Comparison of ENCODE assay signal across 26 cellular contexts in the genomic region with DNA sequence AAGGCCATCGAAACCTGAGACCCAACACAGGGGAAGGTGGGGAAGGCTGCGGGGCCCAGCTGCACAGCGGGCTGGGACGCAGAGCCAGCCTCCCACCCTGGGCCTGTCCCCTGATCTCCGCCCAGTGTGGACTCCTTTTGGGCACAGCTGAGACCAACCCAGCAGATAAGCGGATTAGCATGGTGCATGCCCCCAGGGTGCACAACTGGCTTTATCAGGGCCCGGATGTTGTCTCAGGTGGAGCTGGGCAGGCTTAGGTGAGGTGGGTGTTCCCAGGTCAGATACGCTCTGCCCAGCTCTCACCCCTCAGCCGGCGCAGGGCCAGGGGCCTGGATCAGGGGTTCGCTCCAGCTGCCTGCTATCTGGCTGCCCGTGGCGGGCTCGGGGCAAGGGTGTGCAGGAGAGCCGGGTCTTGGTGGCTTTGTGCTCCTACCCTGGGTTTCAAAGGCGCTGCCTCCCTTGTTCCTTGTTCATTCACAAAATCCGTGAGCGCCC. TPM values are rescaled to one million over a fixed set of nuclear protein-coding genes. Genes with fewer than 3 reads are reported as not detected.
DNase-seq lines count a peak whose midpoint lies in the region; ATAC-seq and TF ChIP-seq lines count a peak whose summit lies in the region.
"Had no signal": no experiment of that assay in that cellular context is flagged by ENCODE, and none has a peak within 500 bp of the region (broad histone marks: within the 10 kb centered on the region; RNA-seq: fewer than 3 reads in every experiment).

No MANE protein-coding gene starts in this region.

- ATAC-seq in activated CD8-positive, alpha-beta memory T cell treated with anti-CD3 and anti-CD28 coated beads, Interleukin-2, amount 10 ng/mL, durations not matched to agents 7 days and 5 days: no peak
- ATAC-seq in esophagus mucosa: no peak

- no peak for TF ChIP-seq CTCF in GM13977 (IDR thresholded peaks at IDR 0.05; ENCODE audit: extremely low read depth, insufficient read depth, missing control alignments)
- no peak for TF ChIP-seq CTCF in endodermal cell (conservative IDR thresholded peaks at IDR 0.05)
- no peak for TF ChIP-seq CTCF in sigmoid colon (IDR thresholded peaks at IDR 0.05)
- TF ChIP-seq CTCF in GM10266 (IDR thresholded peaks at IDR 0.05; ENCODE audit: control insufficient read depth, insufficient read depth, low read depth, missing control alignments): no peak

- CTCF ChIA-PET in activated CD8-positive, alpha-beta memory T cell treated with anti-CD3 and anti-CD28 coated beads, Interleukin-2, amount 10 ng/mL, durations not matched to agents 7 days and 5 days (lab: Charles Lee): no interaction called here

- peak; percentile 13 for DNase-seq in activated CD8-positive, alpha-beta memory T cell treated with anti-CD3 and anti-CD28 coated beads, Interleukin-2, amount 50 U/mL, for 4 hours
- no peak for DNase-seq in activated CD8-positive, alpha-beta memory T cell treated with anti-CD3 and anti-CD28 coated beads, Interleukin-2, amount 10 ng/mL, durations not matched to agents 7 days and 5 days
- DNase-seq in GM13977 (ENCODE audit: low spot score): peak; percentile 18
- peak; percentile 54 for DNase-seq in endodermal cell
- peak; percentile 60 for DNase-seq in sigmoid colon
- no peak for DNase-seq in GM10266 (ENCODE audit: extremely low spot score)
- DNase-seq in UCSD-AML1 (lab: John Stamatoyannopoulos, UW; ENCODE audit: unreplicated experiment): no peak
- DNase-seq: activated CD4-positive, alpha-beta T cell treated with anti-CD3 and anti-CD28 coated beads, Interleukin-2, amount 50 U/mL, for 4 hours; activated T-cell treated with anti-CD3 and anti-CD28 coated beads, Interleukin-2, amount 50 U/mL, for 48 hours; DMS 273 treated with DMSO at 0.1 percent for 48 hours; GDM1; MM.1S; NCI-H1436; SIG-M5; stimulated activated CD4-positive, alpha-beta T cell treated with anti-CD3 and anti-CD28 coated beads, Interleukin-4, amount 100 ng/mL, for 24 hours; uterus had no signal

- in situ Hi-C loops in GM13977 (cut with MboI; ENCODE audit: low pct_unique_long_range_greater_than_20kb, low sequenced_read_pairs, unreplicated experiment): no loop called here

- H3K9ac ChIP-seq in endodermal cell (ENCODE audit: extremely low read depth, low read length, poor library complexity, severe bottlenecking): no peak overlapping the region
- H3K9ac ChIP-seq: BLaER1 had no signal

- no peaks in the 10 kb centered on the region for H3K27me3 Mint-ChIP-seq in activated CD8-positive, alpha-beta memory T cell treated with anti-CD3 and anti-CD28 coated beads, Interleukin-2, amount 10 ng/mL, durations not matched to agents 7 days and 5 days
- peaks cover 8% of the 10 kb centered on the region for H3K27me3 Mint-ChIP-seq in endodermal cell (ENCODE audit: insufficient read depth)

- no peaks in the 10 kb centered on the region for H3K36me3 ChIP-seq in endodermal cell (ENCODE audit: control insufficient read depth, insufficient read depth, low read length)
- no peaks in the 10 kb centered on the region for H3K36me3 ChIP-seq in sigmoid colon
- H3K36me3 ChIP-seq: BLaER1, heart left ventricle, uterus had no signal

- H3K27ac Mint-ChIP-seq in activated CD8-positive, alpha-beta memory T cell treated with anti-CD3 and anti-CD28 coated beads, Interleukin-2, amount 10 ng/mL, durations not matched to agents 7 days and 5 days: no peak overlapping the region
- no peak overlapping the region for H3K27ac Mint-ChIP-seq in endodermal cell
- H3K27ac Mint-ChIP-seq: activated naive CD8-positive, alpha-beta T cell had no signal

- no peaks in the 10 kb centered on the region for H3K36me3 Mint-ChIP-seq in activated CD8-positive, alpha-beta memory T cell treated with anti-CD3 and anti-CD28 coated beads, Interleukin-2, amount 10 ng/mL, durations not matched to agents 7 days and 5 days
- no peaks in the 10 kb centered on the region for H3K36me3 Mint-ChIP-seq in endodermal cell (ENCODE audit: low read depth)

- H3K4me1 Mint-ChIP-seq in activated CD8-positive, alpha-beta memory T cell treated with anti-CD3 and anti-CD28 coated beads, Interleukin-2, amount 10 ng/mL, durations not matched to agents 7 days and 5 days: no peaks in the 10 kb centered on the region
- no peaks in the 10 kb centered on the region for H3K4me1 Mint-ChIP-seq in endodermal cell

- no peaks in the 10 kb centered on the region for H3K4me1 ChIP-seq in endodermal cell (ENCODE audit: control insufficient read depth, insufficient read depth, low read length)
- no peaks in the 10 kb centered on the region for H3K4me1 ChIP-seq in sigmoid colon
- H3K4me1 ChIP-seq: heart left ventricle, uterus had no signal

- TF ChIP-seq EP300 in sigmoid colon (IDR thresholded peaks at IDR 0.05): no peak

- no peaks in the 10 kb centered on the region for H3K27me3 ChIP-seq in endodermal cell (ENCODE audit: control insufficient read depth, insufficient read depth, low read length, poor library complexity, severe bottlenecking)
- H3K27me3 ChIP-seq in sigmoid colon: peaks cover 0 to 14% (median 0%) of the 10 kb centered on the region in 3 donors
- H3K27me3 ChIP-seq: BLaER1, uterus had no signal

- intact Hi-C loops in sigmoid colon (cut with DNase I): no loop called here

- H3K4me3 ChIP-seq in endodermal cell (ENCODE audit: low read length) (no peak overlapping the region), sigmoid colon (no peak overlapping the region)
- H3K4me3 ChIP-seq: BLaER1, heart left ventricle, uterus had no signal

- WGBS in endodermal cell (ENCODE audit: insufficient coverage in 1 of 2, insufficient read length in 1 of 2), 2 experiments: 87 to 92% methylated on average over 10 to 18 of the region's 18 CpGs
- 88 to 91% methylated on average over 18 of the region's 18 CpGs for WGBS in sigmoid colon, 2 donors

- TF ChIP-seq POLR2A in sigmoid colon (IDR thresholded peaks at IDR 0.05): no peak

- H3K4me3 Mint-ChIP-seq in activated CD8-positive, alpha-beta memory T cell treated with anti-CD3 and anti-CD28 coated beads, Interleukin-2, amount 10 ng/mL, durations not matched to agents 7 days and 5 days: no peak overlapping the region
- H3K4me3 Mint-ChIP-seq in endodermal cell: no peak overlapping the region
- H3K4me3 Mint-ChIP-seq: activated naive CD8-positive, alpha-beta T cell had no signal

- H3K9me3 Mint-ChIP-seq in activated CD8-positive, alpha-beta memory T cell treated with anti-CD3 and anti-CD28 coated beads, Interleukin-2, amount 10 ng/mL, durations not matched to agents 7 days and 5 days (ENCODE audit: low read depth): peaks cover 7% of the 10 kb centered on the region
- H3K9me3 Mint-ChIP-seq in endodermal cell: peaks cover 11% of the 10 kb centered on the region

- H3K27ac ChIP-seq in endodermal cell (ENCODE audit: low read depth, low read length) (no peak overlapping the region), sigmoid colon (no peak overlapping the region)
- H3K27ac ChIP-seq: BLaER1, heart left ventricle, uterus had no signal

- H3K9me3 ChIP-seq in endodermal cell (ENCODE audit: control insufficient read depth, low read length) (peaks cover 4% of the 10 kb centered on the region), sigmoid colon (peaks cover 0 to 9% (median 2%) of the 10 kb centered on the region in 4 donors)

RNA-seq across cellular contexts. Expression of a gene that starts 28.0 kb away (rescaled TPM):
- total RNA-seq in activated CD8-positive, alpha-beta memory T cell treated with anti-CD3 and anti-CD28 coated beads, Interleukin-2, amount 10 ng/mL, durations not matched to agents 7 days and 5 days: not detected
- total RNA-seq in endodermal cell (not detected), sigmoid colon (under 1 TPM in 1 of 4 donors, not detected in 3; under 0.01 TPM), esophagus mucosa (not detected)
- polyA plus RNA-seq in endodermal cell (2013, experiment 1 of 2): not detected
- polyA plus RNA-seq in endodermal cell (2013, experiment 2 of 2): not detected
- polyA plus RNA-seq in sigmoid colon: under 1 TPM in 2 of 3 donors, not detected in 1; under 0.01 to 0.09 TPM
- total RNA-seq: A673; chondrocyte; heart left ventricle; liver; renal cortical epithelial cell; T-helper 1 cell treated with Interleukin-12 subunit alpha and Interleukin-12 subunit beta and Interleukin-4 antibody, amounts not matched to agents 30 ng/mL and 1 ng/mL, for 36 hours had no signal
- polyA plus RNA-seq: heart left ventricle, liver had no signal

RNA-seq across cellular contexts. Expression of a gene that starts 55.0 kb away (rescaled TPM):
- not detected for total RNA-seq in activated CD8-positive, alpha-beta memory T cell treated with anti-CD3 and anti-CD28 coated beads, Interleukin-2, amount 10 ng/mL, durations not matched to agents 7 days and 5 days
- total RNA-seq in endodermal cell (not detected), sigmoid colon (1 to 10 TPM in 3 of 4 donors, not detected in 1; 2.5 to 8.0 (median 2.9) TPM), esophagus mucosa (0.08 TPM)
- polyA plus RNA-seq in endodermal cell (2013, experiment 1 of 2): not detected
- polyA plus RNA-seq in endodermal cell (2013, experiment 2 of 2): not detected
- polyA plus RNA-seq in sigmoid colon: 100 to 1,000 TPM in 1 of 3 donors, 10 to 100 TPM in 2; 22.8 to 248 (median 40.2) TPM
- total RNA-seq: A673; chondrocyte; liver; mononuclear cell; renal cortical epithelial cell; T-helper 1 cell treated with Interleukin-12 subunit alpha and Interleukin-12 subunit beta and Interleukin-4 antibody, amounts not matched to agents 30 ng/mL and 1 ng/mL, for 36 hours had no signal

Comparison
In these comparisons a context has a peak if more than half of its experiments do, and no peak if none do; other contexts are left out.
1. DNase-seq: peak in activated CD8-positive, alpha-beta memory T cell treated with anti-CD3 and anti-CD28 coated beads, Interleukin-2, amount 50 U/mL, for 4 hours (single experiment), GM13977 (single experiment), endodermal cell (single experiment) and sigmoid colon (single experiment); none in activated CD8-positive, alpha-beta memory T cell treated with anti-CD3 and anti-CD28 coated beads, Interleukin-2, amount 10 ng/mL, durations not matched to agents 7 days and 5 days (single experiment), GM10266 (single experiment) and UCSD-AML1 (single experiment).